ENCODE assay signal across 1 cellular context in the genomic region with DNA sequence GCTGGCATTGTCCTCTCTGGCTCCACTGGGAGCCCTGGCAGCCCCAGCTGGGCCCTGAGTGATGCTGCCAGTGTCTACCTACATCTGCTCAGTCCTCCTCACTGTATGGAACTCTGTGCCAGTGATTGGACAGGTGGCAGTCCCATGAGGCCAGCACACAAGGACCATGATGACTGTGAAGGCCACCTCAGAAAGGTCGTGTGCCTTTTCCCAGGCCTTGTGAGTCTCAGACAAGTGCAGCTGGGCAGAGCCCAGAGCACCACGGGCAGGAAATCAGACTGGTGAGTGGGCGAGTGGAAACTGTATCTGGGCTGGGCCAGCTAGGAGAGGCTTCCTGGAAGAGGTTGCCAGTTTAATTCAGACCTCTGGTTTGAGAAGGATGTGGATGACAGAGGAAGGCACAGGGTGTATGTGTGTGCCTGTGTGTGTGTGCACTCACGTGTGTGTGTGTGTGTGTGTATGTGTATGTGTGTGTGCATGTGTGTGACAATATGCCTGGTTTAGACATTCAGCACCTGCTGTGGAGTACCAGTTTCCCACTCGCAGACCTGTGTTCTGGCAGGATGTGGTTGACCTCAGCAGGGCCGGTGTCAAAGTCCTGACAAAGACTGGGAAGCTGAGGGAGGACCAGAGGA.
TF ChIP-seq lines count a peak whose summit lies in the region.

No MANE protein-coding gene starts in this region.

TF ChIP-seq in GM12878, 131 proteins besides CTCF, POLR2A, EP300 and RAD21 (continued from another document and continues in another):
- TF ChIP-seq KDM1A (IDR thresholded peaks at IDR 0.05; ENCODE audit: borderline replicate concordance): no peak
- TF ChIP-seq RELA (IDR thresholded peaks at IDR 0.05; ENCODE audit: borderline replicate concordance, partially characterized antibody): no peak
- TF ChIP-seq DPF2 (IDR thresholded peaks at IDR 0.05): peak; percentile 60
- no peak for TF ChIP-seq NFYA (IDR thresholded peaks at IDR 0.05; ENCODE audit: borderline replicate concordance, low read depth, low read length)
- TF ChIP-seq, protein P1, sequence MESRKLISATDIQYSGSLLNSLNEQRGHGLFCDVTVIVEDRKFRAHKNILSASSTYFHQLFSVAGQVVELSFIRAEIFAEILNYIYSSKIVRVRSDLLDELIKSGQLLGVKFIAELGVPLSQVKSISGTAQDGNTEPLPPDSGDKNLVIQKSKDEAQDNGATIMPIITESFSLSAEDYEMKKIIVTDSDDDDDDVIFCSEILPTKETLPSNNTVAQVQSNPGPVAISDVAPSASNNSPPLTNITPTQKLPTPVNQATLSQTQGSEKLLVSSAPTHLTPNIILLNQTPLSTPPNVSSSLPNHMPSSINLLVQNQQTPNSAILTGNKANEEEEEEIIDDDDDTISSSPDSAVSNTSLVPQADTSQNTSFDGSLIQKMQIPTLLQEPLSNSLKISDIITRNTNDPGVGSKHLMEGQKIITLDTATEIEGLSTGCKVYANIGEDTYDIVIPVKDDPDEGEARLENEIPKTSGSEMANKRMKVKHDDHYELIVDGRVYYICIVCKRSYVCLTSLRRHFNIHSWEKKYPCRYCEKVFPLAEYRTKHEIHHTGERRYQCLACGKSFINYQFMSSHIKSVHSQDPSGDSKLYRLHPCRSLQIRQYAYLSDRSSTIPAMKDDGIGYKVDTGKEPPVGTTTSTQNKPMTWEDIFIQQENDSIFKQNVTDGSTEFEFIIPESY (IDR thresholded peaks at IDR 0.05): no peak
- TF ChIP-seq, protein P2, sequence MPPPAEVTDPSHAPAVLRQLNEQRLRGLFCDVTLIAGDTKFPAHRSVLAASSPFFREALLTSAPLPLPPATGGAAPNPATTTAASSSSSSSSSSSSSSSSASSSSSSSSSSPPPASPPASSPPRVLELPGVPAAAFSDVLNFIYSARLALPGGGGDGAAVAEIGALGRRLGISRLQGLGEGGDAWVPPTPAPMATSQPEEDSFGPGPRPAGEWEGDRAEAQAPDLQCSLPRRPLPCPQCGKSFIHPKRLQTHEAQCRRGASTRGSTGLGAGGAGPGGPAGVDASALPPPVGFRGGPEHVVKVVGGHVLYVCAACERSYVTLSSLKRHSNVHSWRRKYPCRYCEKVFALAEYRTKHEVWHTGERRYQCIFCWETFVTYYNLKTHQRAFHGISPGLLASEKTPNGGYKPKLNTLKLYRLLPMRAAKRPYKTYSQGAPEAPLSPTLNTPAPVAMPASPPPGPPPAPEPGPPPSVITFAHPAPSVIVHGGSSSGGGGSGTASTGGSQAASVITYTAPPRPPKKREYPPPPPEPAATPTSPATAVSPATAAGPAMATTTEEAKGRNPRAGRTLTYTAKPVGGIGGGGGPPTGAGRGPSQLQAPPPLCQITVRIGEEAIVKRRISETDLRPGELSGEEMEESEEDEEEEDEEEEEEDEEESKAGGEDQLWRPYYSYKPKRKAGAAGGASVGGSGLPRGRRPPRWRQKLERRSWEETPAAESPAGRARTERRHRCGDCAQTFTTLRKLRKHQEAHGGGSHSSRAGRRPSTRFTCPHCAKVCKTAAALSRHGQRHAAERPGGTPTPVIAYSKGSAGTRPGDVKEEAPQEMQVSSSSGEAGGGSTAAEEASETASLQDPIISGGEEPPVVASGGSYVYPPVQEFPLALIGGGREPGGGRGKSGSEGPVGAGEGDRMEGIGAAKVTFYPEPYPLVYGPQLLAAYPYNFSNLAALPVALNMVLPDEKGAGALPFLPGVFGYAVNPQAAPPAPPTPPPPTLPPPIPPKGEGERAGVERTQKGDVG (CRISPR knock-in tag; IDR thresholded peaks at IDR 0.05): no peak
- TF ChIP-seq SREBF2 (IDR thresholded peaks at IDR 0.05; ENCODE audit: low read length): no peak
- no peak for TF ChIP-seq TCF7 (IDR thresholded peaks at IDR 0.05; ENCODE audit: borderline replicate concordance)
- TF ChIP-seq, protein P3, sequence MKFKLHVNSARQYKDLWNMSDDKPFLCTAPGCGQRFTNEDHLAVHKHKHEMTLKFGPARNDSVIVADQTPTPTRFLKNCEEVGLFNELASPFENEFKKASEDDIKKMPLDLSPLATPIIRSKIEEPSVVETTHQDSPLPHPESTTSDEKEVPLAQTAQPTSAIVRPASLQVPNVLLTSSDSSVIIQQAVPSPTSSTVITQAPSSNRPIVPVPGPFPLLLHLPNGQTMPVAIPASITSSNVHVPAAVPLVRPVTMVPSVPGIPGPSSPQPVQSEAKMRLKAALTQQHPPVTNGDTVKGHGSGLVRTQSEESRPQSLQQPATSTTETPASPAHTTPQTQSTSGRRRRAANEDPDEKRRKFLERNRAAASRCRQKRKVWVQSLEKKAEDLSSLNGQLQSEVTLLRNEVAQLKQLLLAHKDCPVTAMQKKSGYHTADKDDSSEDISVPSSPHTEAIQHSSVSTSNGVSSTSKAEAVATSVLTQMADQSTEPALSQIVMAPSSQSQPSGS (IDR thresholded peaks at IDR 0.05; ENCODE audit: low read length): no peak
- peak; percentile 62; the same call in 1 of the 2 replicates for TF ChIP-seq MTA2 (IDR thresholded peaks at IDR 0.05; ENCODE audit: low read depth)
- TF ChIP-seq, protein P4, sequence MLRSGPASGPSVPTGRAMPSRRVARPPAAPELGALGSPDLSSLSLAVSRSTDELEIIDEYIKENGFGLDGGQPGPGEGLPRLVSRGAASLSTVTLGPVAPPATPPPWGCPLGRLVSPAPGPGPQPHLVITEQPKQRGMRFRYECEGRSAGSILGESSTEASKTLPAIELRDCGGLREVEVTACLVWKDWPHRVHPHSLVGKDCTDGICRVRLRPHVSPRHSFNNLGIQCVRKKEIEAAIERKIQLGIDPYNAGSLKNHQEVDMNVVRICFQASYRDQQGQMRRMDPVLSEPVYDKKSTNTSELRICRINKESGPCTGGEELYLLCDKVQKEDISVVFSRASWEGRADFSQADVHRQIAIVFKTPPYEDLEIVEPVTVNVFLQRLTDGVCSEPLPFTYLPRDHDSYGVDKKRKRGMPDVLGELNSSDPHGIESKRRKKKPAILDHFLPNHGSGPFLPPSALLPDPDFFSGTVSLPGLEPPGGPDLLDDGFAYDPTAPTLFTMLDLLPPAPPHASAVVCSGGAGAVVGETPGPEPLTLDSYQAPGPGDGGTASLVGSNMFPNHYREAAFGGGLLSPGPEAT (IDR thresholded peaks at IDR 0.05; ENCODE audit: low read depth): peak; percentile 76
- TF ChIP-seq NR2F1 (conservative IDR thresholded peaks at IDR 0.05): no peak
- TF ChIP-seq, protein P5, sequence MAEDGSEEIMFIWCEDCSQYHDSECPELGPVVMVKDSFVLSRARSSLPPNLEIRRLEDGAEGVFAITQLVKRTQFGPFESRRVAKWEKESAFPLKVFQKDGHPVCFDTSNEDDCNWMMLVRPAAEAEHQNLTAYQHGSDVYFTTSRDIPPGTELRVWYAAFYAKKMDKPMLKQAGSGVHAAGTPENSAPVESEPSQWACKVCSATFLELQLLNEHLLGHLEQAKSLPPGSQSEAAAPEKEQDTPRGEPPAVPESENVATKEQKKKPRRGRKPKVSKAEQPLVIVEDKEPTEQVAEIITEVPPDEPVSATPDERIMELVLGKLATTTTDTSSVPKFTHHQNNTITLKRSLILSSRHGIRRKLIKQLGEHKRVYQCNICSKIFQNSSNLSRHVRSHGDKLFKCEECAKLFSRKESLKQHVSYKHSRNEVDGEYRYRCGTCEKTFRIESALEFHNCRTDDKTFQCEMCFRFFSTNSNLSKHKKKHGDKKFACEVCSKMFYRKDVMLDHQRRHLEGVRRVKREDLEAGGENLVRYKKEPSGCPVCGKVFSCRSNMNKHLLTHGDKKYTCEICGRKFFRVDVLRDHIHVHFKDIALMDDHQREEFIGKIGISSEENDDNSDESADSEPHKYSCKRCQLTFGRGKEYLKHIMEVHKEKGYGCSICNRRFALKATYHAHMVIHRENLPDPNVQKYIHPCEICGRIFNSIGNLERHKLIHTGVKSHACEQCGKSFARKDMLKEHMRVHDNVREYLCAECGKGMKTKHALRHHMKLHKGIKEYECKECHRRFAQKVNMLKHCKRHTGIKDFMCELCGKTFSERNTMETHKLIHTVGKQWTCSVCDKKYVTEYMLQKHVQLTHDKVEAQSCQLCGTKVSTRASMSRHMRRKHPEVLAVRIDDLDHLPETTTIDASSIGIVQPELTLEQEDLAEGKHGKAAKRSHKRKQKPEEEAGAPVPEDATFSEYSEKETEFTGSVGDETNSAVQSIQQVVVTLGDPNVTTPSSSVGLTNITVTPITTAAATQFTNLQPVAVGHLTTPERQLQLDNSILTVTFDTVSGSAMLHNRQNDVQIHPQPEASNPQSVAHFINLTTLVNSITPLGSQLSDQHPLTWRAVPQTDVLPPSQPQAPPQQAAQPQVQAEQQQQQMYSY (CRISPR knock-in tag; IDR thresholded peaks at IDR 0.05): no peak
- no peak for TF ChIP-seq RAD51 (IDR thresholded peaks at IDR 0.05)
- TF ChIP-seq RFX5 (IDR thresholded peaks at IDR 0.05; ENCODE audit: low read depth, low read length): no peak
- TF ChIP-seq TAF1 (IDR thresholded peaks at IDR 0.05; ENCODE audit: borderline replicate concordance, low read depth, low read length): no peak
- no peak for TF ChIP-seq JUND (IDR thresholded peaks at IDR 0.05; ENCODE audit: low read depth, low read length)
- TF ChIP-seq YY1 (IDR thresholded peaks at IDR 0.05; ENCODE audit: low read depth, low read length): no peak
- TF ChIP-seq ZZZ3 (IDR thresholded peaks at IDR 0.05; ENCODE audit: control insufficient read depth, insufficient read length, low read depth): no peak
- no peak for TF ChIP-seq MYB (IDR thresholded peaks at IDR 0.05; ENCODE audit: borderline replicate concordance, low read depth, low read length)
- TF ChIP-seq MEF2B (IDR thresholded peaks at IDR 0.05; ENCODE audit: partially characterized antibody, poor library complexity, severe bottlenecking): peak; percentile 21
- no peak; a peak in 1 of 3 replicates for TF ChIP-seq EGR1 (IDR thresholded peaks at IDR 0.05; ENCODE audit: borderline replicate concordance in 1 of 2, low read depth in 2 of 2, low read length in 2 of 2)
- TF ChIP-seq POU2F2 (IDR thresholded peaks at IDR 0.05; ENCODE audit: borderline replicate concordance, low read depth, low read length): no peak
- TF ChIP-seq PAX5 (IDR thresholded peaks at IDR 0.05; ENCODE audit: borderline replicate concordance, low read depth, low read length): peak; percentile 21; the same call in 1 of the 2 replicates
- no peak for TF ChIP-seq SRF (IDR thresholded peaks at IDR 0.05; ENCODE audit: low read depth in 2 of 2, low read length in 2 of 2)
- no peak for TF ChIP-seq STAT1 (conservative IDR thresholded peaks at IDR 0.05)
- TF ChIP-seq LARP7 (IDR thresholded peaks at IDR 0.05): no peak
- no peak for TF ChIP-seq ESRRA (IDR thresholded peaks at IDR 0.05; ENCODE audit: low read length)
- TF ChIP-seq, protein P6, sequence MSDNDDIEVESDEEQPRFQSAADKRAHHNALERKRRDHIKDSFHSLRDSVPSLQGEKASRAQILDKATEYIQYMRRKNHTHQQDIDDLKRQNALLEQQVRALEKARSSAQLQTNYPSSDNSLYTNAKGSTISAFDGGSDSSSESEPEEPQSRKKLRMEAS (IDR thresholded peaks at IDR 0.05; ENCODE audit: low read depth, low read length): no peak
- TF ChIP-seq, protein P7, sequence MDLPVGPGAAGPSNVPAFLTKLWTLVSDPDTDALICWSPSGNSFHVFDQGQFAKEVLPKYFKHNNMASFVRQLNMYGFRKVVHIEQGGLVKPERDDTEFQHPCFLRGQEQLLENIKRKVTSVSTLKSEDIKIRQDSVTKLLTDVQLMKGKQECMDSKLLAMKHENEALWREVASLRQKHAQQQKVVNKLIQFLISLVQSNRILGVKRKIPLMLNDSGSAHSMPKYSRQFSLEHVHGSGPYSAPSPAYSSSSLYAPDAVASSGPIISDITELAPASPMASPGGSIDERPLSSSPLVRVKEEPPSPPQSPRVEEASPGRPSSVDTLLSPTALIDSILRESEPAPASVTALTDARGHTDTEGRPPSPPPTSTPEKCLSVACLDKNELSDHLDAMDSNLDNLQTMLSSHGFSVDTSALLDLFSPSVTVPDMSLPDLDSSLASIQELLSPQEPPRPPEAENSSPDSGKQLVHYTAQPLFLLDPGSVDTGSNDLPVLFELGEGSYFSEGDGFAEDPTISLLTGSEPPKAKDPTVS (IDR thresholded peaks at IDR 0.05; ENCODE audit: low read depth, low read length): no peak
- TF ChIP-seq TCF12 (IDR thresholded peaks at IDR 0.05; ENCODE audit: low read depth, low read length): peak; percentile 33; the same call in 1 of the 2 replicates
- peak; percentile 40; the same call in 1 of the 2 replicates for TF ChIP-seq ATF7 (IDR thresholded peaks at IDR 0.05; ENCODE audit: low read depth)
- no peak for TF ChIP-seq POLR2AphosphoS2 (IDR thresholded peaks at IDR 0.05; ENCODE audit: low read depth, low read length)
- no peak for TF ChIP-seq BACH1 (IDR thresholded peaks at IDR 0.05; ENCODE audit: borderline replicate concordance)
- TF ChIP-seq, protein P8, sequence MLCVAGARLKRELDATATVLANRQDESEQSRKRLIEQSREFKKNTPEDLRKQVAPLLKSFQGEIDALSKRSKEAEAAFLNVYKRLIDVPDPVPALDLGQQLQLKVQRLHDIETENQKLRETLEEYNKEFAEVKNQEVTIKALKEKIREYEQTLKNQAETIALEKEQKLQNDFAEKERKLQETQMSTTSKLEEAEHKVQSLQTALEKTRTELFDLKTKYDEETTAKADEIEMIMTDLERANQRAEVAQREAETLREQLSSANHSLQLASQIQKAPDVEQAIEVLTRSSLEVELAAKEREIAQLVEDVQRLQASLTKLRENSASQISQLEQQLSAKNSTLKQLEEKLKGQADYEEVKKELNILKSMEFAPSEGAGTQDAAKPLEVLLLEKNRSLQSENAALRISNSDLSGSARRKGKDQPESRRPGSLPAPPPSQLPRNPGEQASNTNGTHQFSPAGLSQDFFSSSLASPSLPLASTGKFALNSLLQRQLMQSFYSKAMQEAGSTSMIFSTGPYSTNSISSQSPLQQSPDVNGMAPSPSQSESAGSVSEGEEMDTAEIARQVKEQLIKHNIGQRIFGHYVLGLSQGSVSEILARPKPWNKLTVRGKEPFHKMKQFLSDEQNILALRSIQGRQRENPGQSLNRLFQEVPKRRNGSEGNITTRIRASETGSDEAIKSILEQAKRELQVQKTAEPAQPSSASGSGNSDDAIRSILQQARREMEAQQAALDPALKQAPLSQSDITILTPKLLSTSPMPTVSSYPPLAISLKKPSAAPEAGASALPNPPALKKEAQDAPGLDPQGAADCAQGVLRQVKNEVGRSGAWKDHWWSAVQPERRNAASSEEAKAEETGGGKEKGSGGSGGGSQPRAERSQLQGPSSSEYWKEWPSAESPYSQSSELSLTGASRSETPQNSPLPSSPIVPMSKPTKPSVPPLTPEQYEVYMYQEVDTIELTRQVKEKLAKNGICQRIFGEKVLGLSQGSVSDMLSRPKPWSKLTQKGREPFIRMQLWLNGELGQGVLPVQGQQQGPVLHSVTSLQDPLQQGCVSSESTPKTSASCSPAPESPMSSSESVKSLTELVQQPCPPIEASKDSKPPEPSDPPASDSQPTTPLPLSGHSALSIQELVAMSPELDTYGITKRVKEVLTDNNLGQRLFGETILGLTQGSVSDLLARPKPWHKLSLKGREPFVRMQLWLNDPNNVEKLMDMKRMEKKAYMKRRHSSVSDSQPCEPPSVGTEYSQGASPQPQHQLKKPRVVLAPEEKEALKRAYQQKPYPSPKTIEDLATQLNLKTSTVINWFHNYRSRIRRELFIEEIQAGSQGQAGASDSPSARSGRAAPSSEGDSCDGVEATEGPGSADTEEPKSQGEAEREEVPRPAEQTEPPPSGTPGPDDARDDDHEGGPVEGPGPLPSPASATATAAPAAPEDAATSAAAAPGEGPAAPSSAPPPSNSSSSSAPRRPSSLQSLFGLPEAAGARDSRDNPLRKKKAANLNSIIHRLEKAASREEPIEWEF (IDR thresholded peaks at IDR 0.05; ENCODE audit: insufficient replicate concordance, low read depth, low read length): no peak
- 0 out of 2 replicates have a peak, but pooled peaks have one; percentile 58 for TF ChIP-seq TCF3 (IDR thresholded peaks at IDR 0.05; ENCODE audit: borderline replicate concordance, insufficient read depth, low read depth, low read length)
- TF ChIP-seq SPI1 (IDR thresholded peaks at IDR 0.05; ENCODE audit: borderline replicate concordance, insufficient read depth, low read depth, low read length): no peak
- 0 out of 2 replicates have a peak, but pooled peaks have one; percentile 19 for TF ChIP-seq GATAD2B (conservative IDR thresholded peaks at IDR 0.05; ENCODE audit: low read depth)
